1 cellular context compared by ENCODE assay signal in genomic region chr16:2799205-2799851, GRCh38.
TF ChIP-seq lines count a peak whose summit lies in the region.

No MANE protein-coding gene starts in this region.

TF ChIP-seq in A549, 52 proteins besides CTCF, POLR2A, EP300 and RAD21 (continued from another document):
- TF ChIP-seq REST (IDR thresholded peaks at IDR 0.05) (no peak), ELK1 (IDR thresholded peaks at IDR 0.05; ENCODE audit: low read depth, low read length) (no peak), FOSB (CRISPR knock-in tag; IDR thresholded peaks at IDR 0.05) (no peak), ZC3H11A (IDR thresholded peaks at IDR 0.05) (no peak), RNF2 (IDR thresholded peaks at IDR 0.05; ENCODE audit: borderline replicate concordance, low read depth) (no peak), RFX5 (IDR thresholded peaks at IDR 0.05) (no peak), CEBPB (IDR thresholded peaks at IDR 0.05) (no peak)
